20 cellular contexts compared by ENCODE assay signal in genomic region chrX:100248894-100249493, GRCh38.
"Had no signal": no experiment of that assay in that cellular context is flagged by ENCODE, and none has a peak within 500 bp of the region (broad histone marks: within the 10 kb centered on the region; RNA-seq: fewer than 3 reads in every experiment).

No MANE protein-coding gene starts in this region.

- H3K4me3 ChIP-seq: K562 had no signal

- H3K9ac ChIP-seq: KMS-11, SK-N-SH had no signal

- ATAC-seq: K562 had no signal

- H3K4me2 ChIP-seq: KMS-11, SK-N-SH had no signal

- DNase-seq: Kasumi-1, MM.1S, NCI-H1092 treated with DMSO at 0.1 percent for 48 hours, NCI-H1436, NCI-H187, NCI-H2029, NCI-H2081 treated with DMSO at 0.1 percent for 48 hours, NCI-H2171, NCI-H226, NCI-H446, NCI-H510A, NCI-H524 treated with DMSO at 0.1 percent for 48 hours, NCI-H69, NCI-H774, RPMI8226, SHP77, SK-N-SH had no signal

- FAIRE-seq: K562, RCC 7860 had no signal

- H3K9me3 ChIP-seq: SK-N-SH had no signal

- H3K27ac ChIP-seq: KMS-11 had no signal
